ENCODE assay signal across 8 cellular contexts in the genomic region with DNA sequence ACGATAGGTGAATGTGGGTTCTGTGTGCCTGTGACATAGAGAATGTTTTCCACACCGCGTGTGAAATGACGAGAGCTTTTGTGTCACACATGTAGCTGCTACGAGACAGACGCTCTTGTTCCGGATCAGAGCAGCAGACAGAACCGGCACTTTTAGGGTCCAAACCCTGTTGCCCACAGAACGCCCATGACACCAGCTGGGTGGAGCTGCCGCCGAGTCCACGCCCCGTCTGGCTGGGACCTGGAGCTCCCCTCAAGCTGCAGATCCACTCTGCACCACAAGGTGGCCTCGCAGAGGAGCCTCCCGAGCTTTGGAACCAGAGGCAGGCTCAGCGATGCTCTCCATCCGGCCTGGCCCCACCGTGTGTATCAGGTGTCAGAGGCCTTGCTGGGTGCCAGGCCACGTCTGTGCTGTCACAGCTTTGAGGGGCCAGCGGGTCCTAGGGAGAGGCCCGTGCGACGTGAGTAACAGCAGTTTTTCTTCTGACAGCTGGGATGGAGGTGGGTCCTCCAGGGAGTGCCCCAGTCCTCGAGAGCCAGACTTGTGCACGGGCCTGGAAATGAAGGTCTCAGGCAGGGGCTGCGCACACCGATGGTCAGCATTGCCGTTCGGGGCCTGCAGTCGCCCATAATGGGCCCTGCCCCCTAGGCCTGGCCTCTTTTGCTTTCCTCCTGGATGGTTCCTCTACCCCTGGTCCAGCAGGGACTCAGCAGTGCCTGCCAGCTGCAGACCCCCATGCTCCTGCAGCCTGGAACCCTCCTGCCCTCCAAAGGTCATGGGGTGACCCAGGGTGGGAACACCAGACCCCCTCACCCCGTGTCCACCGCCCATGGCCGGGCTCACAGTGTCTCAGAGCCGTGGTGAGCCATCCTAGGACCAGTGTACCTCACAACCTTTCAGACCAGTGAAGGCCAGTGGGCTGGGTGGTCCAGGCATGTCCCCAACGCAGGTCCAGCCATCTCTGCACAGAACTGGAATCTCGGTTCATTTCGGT. TPM values are rescaled to one million over a fixed set of nuclear protein-coding genes. Genes with fewer than 3 reads are reported as not detected.
DNase-seq lines count a peak whose midpoint lies in the region; ATAC-seq and TF ChIP-seq lines count a peak whose summit lies in the region.

No MANE protein-coding gene starts in this region.

- TF ChIP-seq CTCF in AG10803 (conservative IDR thresholded peaks at IDR 0.05; ENCODE audit: low read length) (peak; percentile 84), kidney epithelial cell (IDR thresholded peaks at IDR 0.05; ENCODE audit: insufficient read depth, low read length, poor library complexity, severe bottlenecking) (peak; percentile 95)

- DNase-seq in AG10803 (ENCODE audit: low read depth): peak; percentile 78
- DNase-seq in NCI-H2227 treated with DMSO at 0.1 percent for 48 hours (lab: John Stamatoyannopoulos, UW): peak; percentile 71
- peak; percentile 78 for DNase-seq in central memory CD4-positive, alpha-beta T cell
- DNase-seq in kidney epithelial cell (ENCODE audit: low read depth): peak; percentile 26
- DNase-seq in stimulated activated CD4-positive, alpha-beta T cell treated with anti-CD3 and anti-CD28 coated beads, Interleukin-1b, Interleukin-23, amount 100 ng/mL, for 1 hour (ENCODE audit: low read depth in 2 of 2): peak; percentile 68 to 86

- H3K36me3 ChIP-seq in kidney epithelial cell (ENCODE audit: control insufficient read depth, insufficient read depth, low read length): no peaks in the 10 kb centered on the region

- peak; percentile 72 for ATAC-seq in GM18873 (IDR thresholded peaks at IDR 0.05; ENCODE audit: low FRiP score, unreplicated experiment)
- peak; percentile 53 for ATAC-seq in HG03108 (IDR thresholded peaks at IDR 0.05; ENCODE audit: unreplicated experiment)
- ATAC-seq in activated CD4-positive, CD25-positive, alpha-beta regulatory T cell treated with anti-CD3 and anti-CD28 coated beads, Interleukin-2, amount 50 U/mL, for 24 hours: peak; percentile 91 to 93

- H3K4me3 ChIP-seq in AG10803 (ENCODE audit: low read length) (peak overlapping the region; percentile 36), kidney epithelial cell (ENCODE audit: low read depth, low read length) (no peak overlapping the region)

- peaks cover 40% of the 10 kb centered on the region for H3K27me3 ChIP-seq in kidney epithelial cell (ENCODE audit: control insufficient read depth, insufficient read depth, low read length)

RNA-seq across cellular contexts. Expression of a gene that starts 2.5 kb away (rescaled TPM):
- total RNA-seq in kidney epithelial cell: 0.41 TPM in 1 of 2 replicates, not detected in the other

RNA-seq across cellular contexts. Expression of a gene that starts 29.2 kb away (rescaled TPM):
- total RNA-seq in kidney epithelial cell: 5.8 and 13.4 TPM in 2 replicates

RNA-seq across cellular contexts. Expression of a gene that starts 29.3 kb away (rescaled TPM):
- total RNA-seq in kidney epithelial cell: 75.0 and 77.4 TPM in 2 replicates

Comparison
In these comparisons a context has a peak if more than half of its experiments do, and no peak if none do; other contexts are left out.
1. DNase-seq: peak in every context shown above with its lines; median percentile 78 in AG10803; 78 in central memory CD4-positive, alpha-beta T cell; 77 in stimulated activated CD4-positive, alpha-beta T cell treated with anti-CD3 and anti-CD28 coated beads, Interleukin-1b, Interleukin-23, amount 100 ng/mL, for 1 hour; 71 in NCI-H2227 treated with DMSO at 0.1 percent for 48 hours; 26 in kidney epithelial cell.